ENCODE assay signal across 27 cellular contexts in genomic region chr16:16158082-16158658, GRCh38.
"Had no signal": no experiment of that assay in that cellular context is flagged by ENCODE, and none has a peak within 500 bp of the region (broad histone marks: within the 10 kb centered on the region; RNA-seq: fewer than 3 reads in every experiment).

No MANE protein-coding gene starts in this region.

- H3K9ac ChIP-seq: neural progenitor cell, parathyroid adenoma had no signal

- H3K4me2 ChIP-seq: neural progenitor cell, smooth muscle cell had no signal

- H3K27me3 ChIP-seq: neural progenitor cell, ovary, spleen, suprapubic skin, testis, tibial artery, transverse colon, upper lobe of right lung, uterus had no signal

- ATAC-seq: natural killer cell; psoas muscle; right cardiac atrium; sciatic nerve; stimulated activated memory B cell treated with anti-CD40 and anti-IgM and Interleukin-4, amounts not matched to agents 10 μg/mL and 1 μg/mL and 100 μg/mL, for 72 hours; stimulated activated naive CD8-positive, alpha-beta T cell treated with anti-CD3 and anti-CD28 coated beads, Interleukin-15, amount 100 ng/mL, for 72 hours; stimulated activated naive CD8-positive, alpha-beta T cell treated with anti-CD3 and anti-CD28 coated beads, Interleukin-15, Interleukin-2, amounts not matched to agents 100 U/mL and 50 U/mL, for 24 hours; upper lobe of right lung had no signal

- H3K4me1 ChIP-seq: neural progenitor cell, parathyroid adenoma, psoas muscle, spleen, suprapubic skin, testis, tibial artery, transverse colon, upper lobe of right lung, uterus had no signal

- H3K36me3 ChIP-seq: neural progenitor cell, ovary, suprapubic skin, transverse colon, uterus had no signal

- H3K4me3 ChIP-seq: neural progenitor cell, ovary, psoas muscle, skin epidermis, smooth muscle cell, spleen, suprapubic skin, testis, tibial artery, transverse colon, upper lobe of right lung, uterus had no signal

- DNase-seq: natural killer cell; occipital lobe; ovary; psoas muscle; right cardiac atrium; spleen; stimulated activated CD4-positive, alpha-beta T cell treated with anti-CD3 and anti-CD28 coated beads, Interleukin-12 subunit alpha, Interleukin-12 subunit beta, amount 100 ng/mL, for 4 hours; stimulated activated CD4-positive, alpha-beta T cell treated with anti-CD3 and anti-CD28 coated beads, Interleukin-1b, Interleukin-23, amount 100 ng/mL, for 48 hours; stimulated activated CD4-positive, alpha-beta T cell treated with anti-CD3 and anti-CD28 coated beads, Interleukin-4, amount 100 ng/mL, for 1 hour; stimulated activated CD4-positive, alpha-beta T cell treated with anti-CD3 and anti-CD28 coated beads, Interleukin-4, amount 100 ng/mL, for 4 hours; stimulated activated CD8-positive, alpha-beta memory T cell treated with anti-CD3 and anti-CD28 coated beads, Interleukin-4, amount 100 ng/mL, for 48 hours; stimulated activated naive CD4-positive, alpha-beta T cell; stimulated activated naive CD8-positive, alpha-beta T cell treated with anti-CD3 and anti-CD28 coated beads, Interleukin-15, amount 100 ng/mL, for 72 hours; stimulated activated naive CD8-positive, alpha-beta T cell treated with anti-CD3 and anti-CD28 coated beads, Interleukin-15, Interleukin-2, amounts not matched to agents 100 U/mL and 50 U/mL, for 24 hours; substantia nigra; testis; tibial artery; transverse colon; upper lobe of right lung; uterus had no signal

- H3K9me3 ChIP-seq: ovary, psoas muscle, testis, transverse colon, upper lobe of right lung had no signal

- H3K27ac ChIP-seq: neural progenitor cell, ovary, parathyroid adenoma, psoas muscle, skin epidermis, spleen, suprapubic skin, testis, tibial artery, transverse colon, upper lobe of right lung, uterus had no signal

- H2AFZ ChIP-seq: neural progenitor cell, parathyroid adenoma had no signal
